8 cellular contexts compared by ENCODE assay signal in genomic region chr7:149854611-149855367, GRCh38. TPM values are rescaled to one million over a fixed set of nuclear protein-coding genes. Genes with fewer than 3 reads are reported as not detected.
DNase-seq lines count a peak whose midpoint lies in the region; ATAC-seq and TF ChIP-seq lines count a peak whose summit lies in the region.

No MANE protein-coding gene starts in this region.

- no peaks in the 10 kb centered on the region for H3K9me3 ChIP-seq in HAP-1
- H3K9me3 ChIP-seq in spleen = no peaks in the 10 kb centered on the region

- ATAC-seq in HG03175 (IDR thresholded peaks at IDR 0.05; ENCODE audit: unreplicated experiment) (no peak), HG03439 (IDR thresholded peaks at IDR 0.05; ENCODE audit: unreplicated experiment) (no peak)

- H3K4me3 ChIP-seq in HAP-1 = no peak overlapping the region
- H3K4me3 ChIP-seq in spleen = no peak overlapping the region

- intact Hi-C loops in spleen (cut with DNase I; ENCODE audit: low total_unique reads) = no loop called here

- in situ Hi-C loops in HAP-1 (cut with MboI; ENCODE audit: low sequenced_read_pairs) = no loop called here

- no peak for TF ChIP-seq POLR2A in spleen (IDR thresholded peaks at IDR 0.05)

- H3K4me1 ChIP-seq in HAP-1 = peaks cover 18% of the 10 kb centered on the region
- peaks cover 0 to 17% (median 3%) of the 10 kb centered on the region in 6 donors for H3K4me1 ChIP-seq in spleen

- TF ChIP-seq CTCF in 22Rv1 (IDR thresholded peaks at IDR 0.05) (no peak), spleen (IDR thresholded peaks at IDR 0.05 in 8 of 11, conservative IDR thresholded peaks at IDR 0.05 in 3 of 11) (no peak)

- WGBS in spleen, 5 donors = 64 to 82% (median 74%) methylated on average over 13 of the region's 13 CpGs

- DNase-seq in HAP-1 (ENCODE audit: low spot score in 2 of 2) = peak; percentile 74 to 80
- peak; percentile 36 to 80 for DNase-seq in NCI-H526 (lab: John Stamatoyannopoulos, UW)
- DNase-seq in cerebellum (ENCODE audit: low spot score) = peak; percentile 84
- DNase-seq in midbrain (lab: John Stamatoyannopoulos, UW) = peak; percentile 57
- DNase-seq in spleen = no peak

- H3K27me3 ChIP-seq in HAP-1 (ENCODE audit: low read depth) = no peaks in the 10 kb centered on the region
- H3K27me3 ChIP-seq in spleen (replicated peaks in 1 of 7) = no peaks in the 10 kb centered on the region

- H3K36me3 ChIP-seq in HAP-1 (replicated peaks) (no peaks in the 10 kb centered on the region), spleen (peaks cover 0 to 78% (median 8%) of the 10 kb centered on the region in 6 donors)

- H3K27ac ChIP-seq in 22Rv1 (peak overlapping the region; percentile 58), spleen (no peak overlapping the region)

RNA-seq across cellular contexts. Expression of gene ZNF862, which starts 16.6 kb away (rescaled TPM):
- total RNA-seq in cerebellum = 18.5 TPM
- 10 to 100 TPM; 19.0 to 39.8 (median 30.2) TPM for total RNA-seq in spleen
- 1 to 10 TPM; 4.4 to 9.9 (median 6.0) TPM for polyA plus RNA-seq in spleen

RNA-seq across cellular contexts. Expression of gene ATP6V0E2, which starts 19.0 kb away (rescaled TPM):
- total RNA-seq in cerebellum (100 TPM), spleen (10 to 100 TPM; 19.3 to 33.3 (median 28.0) TPM)
- polyA plus RNA-seq in spleen = 10 to 100 TPM; 23.0 to 35.4 (median 33.4) TPM
